24 cellular contexts compared by ENCODE assay signal in the genomic region with DNA sequence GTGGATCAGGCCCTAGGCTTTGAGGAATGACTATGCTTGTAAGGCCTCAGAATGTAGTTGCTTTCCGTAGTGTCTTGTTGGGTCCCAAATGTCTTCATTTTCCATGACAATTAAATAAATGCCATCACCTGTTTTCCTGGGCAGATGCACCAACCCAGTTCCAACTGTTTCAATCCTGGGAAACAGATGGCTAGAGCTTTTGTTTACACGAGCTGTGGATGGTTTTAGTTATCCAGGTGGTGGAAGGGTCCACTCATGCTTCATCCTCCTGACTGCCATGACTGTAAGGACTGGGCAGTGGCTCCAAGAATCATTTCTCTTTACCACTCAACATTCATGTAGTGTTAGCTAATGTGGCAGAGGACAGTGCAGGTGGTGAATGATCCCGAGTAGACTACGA.
"Had no signal": no experiment of that assay in that cellular context is flagged by ENCODE, and none has a peak within 500 bp of the region (broad histone marks: within the 10 kb centered on the region; RNA-seq: fewer than 3 reads in every experiment).

No MANE protein-coding gene starts in this region.

- H3K9me3 Mint-ChIP-seq: activated CD4-positive, alpha-beta memory T cell treated with anti-CD3 and anti-CD28 coated beads for 36 hours; activated naive CD8-positive, alpha-beta T cell treated with anti-CD3 and anti-CD28 coated beads, Interleukin-2, amount 10 ng/mL, durations not matched to agents 7 days and 5 days; activated T-cell treated with anti-CD3 and anti-CD28 coated beads, Interleukin-2, amount 50 U/mL, for 4 hours; T-cell had no signal

- H3K9me3 ChIP-seq: adrenal gland had no signal

- H3K27me3 Mint-ChIP-seq: activated CD4-positive, alpha-beta memory T cell treated with anti-CD3 and anti-CD28 coated beads for 36 hours; activated CD4-positive, alpha-beta T cell treated with anti-CD3 and anti-CD28 coated beads, Interleukin-2, amount 10 ng/mL, durations not matched to agents 7 days and 5 days; activated naive CD8-positive, alpha-beta T cell treated with anti-CD3 and anti-CD28 coated beads, Interleukin-2, amount 10 ng/mL, durations not matched to agents 7 days and 5 days; T-cell had no signal

- H3K27ac Mint-ChIP-seq: activated CD4-positive, alpha-beta memory T cell treated with anti-CD3 and anti-CD28 coated beads for 36 hours; activated CD4-positive, alpha-beta T cell treated with anti-CD3 and anti-CD28 coated beads, Interleukin-2, amount 10 ng/mL, durations not matched to agents 7 days and 5 days; activated naive CD8-positive, alpha-beta T cell treated with anti-CD3 and anti-CD28 coated beads, Interleukin-2, amount 10 ng/mL, durations not matched to agents 7 days and 5 days; T-cell had no signal

- DNase-seq: activated CD4-positive, alpha-beta memory T cell treated with anti-CD3 and anti-CD28 coated beads for 36 hours; activated CD4-positive, alpha-beta T cell treated with anti-CD3 and anti-CD28 coated beads, Interleukin-2, amount 10 ng/mL, durations not matched to agents 7 days and 5 days; activated CD4-positive, CD25-positive, alpha-beta regulatory T cell; activated CD8-positive, alpha-beta memory T cell treated with anti-CD3 and anti-CD28 coated beads for 24 hours; activated gamma-delta T cell; activated naive CD4-positive, alpha-beta T cell treated with anti-CD3 and anti-CD28 coated beads, Interleukin-2, amount 50 U/mL, for 16 hours; activated naive CD8-positive, alpha-beta T cell treated with anti-CD3 and anti-CD28 coated beads, Interleukin-2, amount 10 ng/mL, durations not matched to agents 7 days and 5 days; activated T-cell treated with anti-CD3 and anti-CD28 coated beads, Interleukin-2, amount 50 U/mL, for 4 hours; adrenal gland; anterior cingulate cortex; Karpas-422; MM.1S; NCI-H1105 treated with DMSO at 0.1 percent for 48 hours; NCI-H1436 treated with DMSO at 0.1 percent for 48 hours; NCI-H1930; NCI-H345; NCI-H510A; NCI-H748 treated with DMSO at 0.1 percent for 48 hours; T-cell; T-helper 2 cell; T1000 had no signal

- H3K4me3 ChIP-seq: adrenal gland, K562, SK-N-MC had no signal

- H3K4me1 ChIP-seq: adrenal gland had no signal

- H3K27ac ChIP-seq: adrenal gland, SK-N-MC, VCaP had no signal

- H3K4me3 Mint-ChIP-seq: activated CD4-positive, alpha-beta memory T cell treated with anti-CD3 and anti-CD28 coated beads for 36 hours; activated CD4-positive, alpha-beta T cell treated with anti-CD3 and anti-CD28 coated beads, Interleukin-2, amount 10 ng/mL, durations not matched to agents 7 days and 5 days; activated naive CD8-positive, alpha-beta T cell treated with anti-CD3 and anti-CD28 coated beads, Interleukin-2, amount 10 ng/mL, durations not matched to agents 7 days and 5 days; activated T-cell treated with anti-CD3 and anti-CD28 coated beads, Interleukin-2, amount 50 U/mL, for 4 hours; T-cell had no signal

- ATAC-seq: activated T-cell treated with anti-CD3 and anti-CD28 coated beads, Interleukin-2, amount 50 U/mL, for 4 hours; K562; T-cell had no signal

- H3K27me3 ChIP-seq: adrenal gland had no signal
